ENCODE assay signal across 2 cellular contexts in the genomic region with DNA sequence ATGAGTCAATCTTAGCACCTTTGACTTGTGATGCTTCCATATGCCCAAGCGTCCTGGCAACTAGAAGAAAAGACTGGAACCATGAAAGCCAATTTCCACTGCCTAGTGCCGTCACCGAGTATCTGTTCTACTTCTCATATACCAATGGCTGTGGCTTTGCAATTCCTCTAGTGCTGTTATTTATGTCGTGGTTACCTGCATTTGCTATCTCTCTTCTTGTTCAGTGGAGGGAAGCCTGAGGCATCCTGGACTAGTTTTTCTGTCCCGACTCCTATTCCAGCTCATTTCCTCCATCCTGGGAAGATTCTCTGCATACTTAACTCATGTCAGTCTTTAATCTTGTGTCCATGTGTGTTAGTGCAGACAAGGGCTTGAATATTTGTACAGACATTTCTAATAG.
TF ChIP-seq lines count a peak whose summit lies in the region.

No MANE protein-coding gene starts in this region.

TF ChIP-seq in A549, 52 proteins besides CTCF, POLR2A, EP300 and RAD21 (continued from another document):
- TF ChIP-seq MAZ (IDR thresholded peaks at IDR 0.05; ENCODE audit: borderline replicate concordance, low read depth, low read length) (no peak), JUN (IDR thresholded peaks at IDR 0.05) (no peak), ZNF302 (CRISPR knock-in tag; IDR thresholded peaks at IDR 0.05) (no peak), ESRRA (IDR thresholded peaks at IDR 0.05; ENCODE audit: borderline replicate concordance, low read length) (no peak), CHD4 (IDR thresholded peaks at IDR 0.05; ENCODE audit: borderline replicate concordance) (no peak), POLR2AphosphoS2 (conservative IDR thresholded peaks at IDR 0.05; ENCODE audit: low read length) (no peak), NFE2L2 (conservative IDR thresholded peaks at IDR 0.05; ENCODE audit: low read length) (no peak)

TF ChIP-seq in IMR-90, 13 proteins besides CTCF, POLR2A, EP300 and RAD21 (continued from another document):
- TF ChIP-seq, protein P1, sequence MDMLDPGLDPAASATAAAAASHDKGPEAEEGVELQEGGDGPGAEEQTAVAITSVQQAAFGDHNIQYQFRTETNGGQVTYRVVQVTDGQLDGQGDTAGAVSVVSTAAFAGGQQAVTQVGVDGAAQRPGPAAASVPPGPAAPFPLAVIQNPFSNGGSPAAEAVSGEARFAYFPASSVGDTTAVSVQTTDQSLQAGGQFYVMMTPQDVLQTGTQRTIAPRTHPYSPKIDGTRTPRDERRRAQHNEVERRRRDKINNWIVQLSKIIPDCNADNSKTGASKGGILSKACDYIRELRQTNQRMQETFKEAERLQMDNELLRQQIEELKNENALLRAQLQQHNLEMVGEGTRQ (IDR thresholded peaks at IDR 0.05; ENCODE audit: low read depth, low read length): no peak
- TF ChIP-seq FOS (IDR thresholded peaks at IDR 0.05; ENCODE audit: low read depth, low read length) (no peak), NFE2L2 (IDR thresholded peaks at IDR 0.05; ENCODE audit: low read depth, low read length) (no peak), MXI1 (IDR thresholded peaks at IDR 0.05; ENCODE audit: borderline replicate concordance, low read depth, low read length) (no peak)
